ENCODE assay signal across 1 cellular context in genomic region chr3:58202917-58203360, GRCh38.
TF ChIP-seq lines count a peak whose summit lies in the region.

No MANE protein-coding gene starts in this region.

TF ChIP-seq in HepG2, 621 proteins besides CTCF, POLR2A, EP300 and RAD21:
- TF ChIP-seq ZNF687 (CRISPR knock-in tag; IDR thresholded peaks at IDR 0.05) (peak; percentile 75), ZBTB38 (CRISPR knock-in tag; IDR thresholded peaks at IDR 0.05) (peak; percentile 92), FOXO4 (CRISPR knock-in tag; conservative IDR thresholded peaks at IDR 0.05) (0 out of 2 replicates have a peak, but pooled peaks have one; percentile 49), LBX2 (CRISPR knock-in tag; IDR thresholded peaks at IDR 0.05; ENCODE audit: borderline replicate concordance) (0 out of 2 replicates have a peak, but pooled peaks have one; percentile 36), ZNF160 (CRISPR knock-in tag; IDR thresholded peaks at IDR 0.05) (no peak)
